ENCODE assay signal across 7 cellular contexts in the genomic region with DNA sequence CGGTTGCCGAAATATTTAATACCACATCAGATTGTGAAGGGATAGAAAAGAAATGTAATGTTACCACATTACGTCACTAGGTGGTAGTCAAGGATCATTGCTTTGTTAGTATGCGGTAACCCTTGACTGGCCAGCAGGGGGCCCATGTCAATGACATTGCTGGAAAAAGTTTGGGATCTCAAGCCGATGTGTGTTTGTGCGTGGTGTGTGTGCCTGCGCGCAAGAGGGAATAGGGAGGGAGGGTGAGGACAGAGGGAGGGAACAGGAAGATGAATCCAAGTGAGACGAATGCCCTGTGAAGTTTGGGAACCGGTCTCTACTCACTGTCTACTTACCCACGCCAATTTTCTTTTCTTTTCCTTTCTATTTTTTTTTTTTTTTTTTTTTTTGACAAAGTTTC. TPM values are rescaled to one million over a fixed set of nuclear protein-coding genes. Genes with fewer than 3 reads are reported as not detected.
DNase-seq lines count a peak whose midpoint lies in the region; ATAC-seq and TF ChIP-seq lines count a peak whose summit lies in the region.

No MANE protein-coding gene starts in this region.

- WGBS in sigmoid colon, 2 donors, result 4 to 9% methylated on average over 11 of the region's 11 CpGs

- peak; percentile 93 for ATAC-seq in HG02642 (IDR thresholded peaks at IDR 0.05; ENCODE audit: poor library complexity, unreplicated experiment)

- DNase-seq in NCI-H1092 treated with DMSO at 0.1 percent for 48 hours (lab: John Stamatoyannopoulos, UW) (peak; percentile 84), SKM-1 treated with dmso at 0.1 percent for 144 hours (lab: John Stamatoyannopoulos, UW; ENCODE audit: unreplicated experiment) (peak; percentile 74), amniotic epithelial cell (ENCODE audit: low read depth) (peak; percentile 76), hepatic stellate cell (ENCODE audit: low spot score) (peak; percentile 71), sigmoid colon (peak; percentile 75)

- no peak for TF ChIP-seq EP300 in sigmoid colon (IDR thresholded peaks at IDR 0.05)

- TF ChIP-seq CTCF in GM12875 (IDR thresholded peaks at IDR 0.05; ENCODE audit: borderline replicate concordance, insufficient read depth, low read depth, low read length) (peak; percentile 96), sigmoid colon (IDR thresholded peaks at IDR 0.05) (peak; percentile 77 to 92 (median 82))

- no peak for TF ChIP-seq POLR2A in sigmoid colon (IDR thresholded peaks at IDR 0.05)

- H3K27ac ChIP-seq in sigmoid colon, result no peak overlapping the region

- no peaks in the 10 kb centered on the region for H3K36me3 ChIP-seq in sigmoid colon

- no peaks in the 10 kb centered on the region for H3K4me1 ChIP-seq in sigmoid colon

- intact Hi-C loops in sigmoid colon (cut with DNase I), result loop anchor here (2.0 kb wide), 1 partner anchor 482 kb away; no protein-coding TSS in a partner anchor

- H3K4me3 ChIP-seq in GM12875 (ENCODE audit: low read depth, low read length) (no peak overlapping the region), sigmoid colon (no peak overlapping the region)

- no peaks in the 10 kb centered on the region for H3K27me3 ChIP-seq in sigmoid colon

- H3K9me3 ChIP-seq in sigmoid colon, result no peaks in the 10 kb centered on the region

RNA-seq across cellular contexts. Expression of a gene that starts 10.7 kb away (rescaled TPM):
- not detected for total RNA-seq in sigmoid colon
- not detected for polyA plus RNA-seq in sigmoid colon

RNA-seq across cellular contexts. Expression of a gene that starts 45.7 kb away (rescaled TPM):
- 1 to 10 TPM; 7.2 to 8.7 (median 7.9) TPM for total RNA-seq in sigmoid colon
- 10 to 100 TPM in 1 of 3 donors, 1 to 10 TPM in 2; 6.6 to 18.4 (median 6.9) TPM for polyA plus RNA-seq in sigmoid colon
